Comparison of ENCODE assay signal across 11 cellular contexts in genomic region chr2:62797107-62797506, GRCh38.
"Had no signal": no experiment of that assay in that cellular context is flagged by ENCODE, and none has a peak within 500 bp of the region (broad histone marks: within the 10 kb centered on the region; RNA-seq: fewer than 3 reads in every experiment).

No MANE protein-coding gene starts in this region.

- FAIRE-seq: H1, H54 had no signal

- H3K4me1 Mint-ChIP-seq: H9 had no signal

- H3K27ac ChIP-seq: GM23248 had no signal

- H2AFZ ChIP-seq: GM23248, GM23338 had no signal

- H3K4me1 ChIP-seq: HAP-1 had no signal

- DNase-seq: GM23248, GOT3, H7, H9, HCEC 1CT, HFFc6 had no signal

- H3K4me3 ChIP-seq: GM23248, GM23338, HAP-1 had no signal

- H3K9ac ChIP-seq: GM23248 had no signal

- H3K4me3 Mint-ChIP-seq: GM23338, H9, HFFc6 had no signal

- H3K36me3 ChIP-seq: HAP-1 had no signal

- H3K27ac Mint-ChIP-seq: GM23338, H9, HFFc6 had no signal

- H3K9me3 ChIP-seq: HAP-1 had no signal

- H3K9me3 Mint-ChIP-seq: GM23338, H9, HFFc6 had no signal

- H3K4me2 ChIP-seq: GM23338 had no signal

- ATAC-seq: GM23338, HCT116 had no signal
